Comparison of ENCODE assay signal across 20 cellular contexts in the genomic region with DNA sequence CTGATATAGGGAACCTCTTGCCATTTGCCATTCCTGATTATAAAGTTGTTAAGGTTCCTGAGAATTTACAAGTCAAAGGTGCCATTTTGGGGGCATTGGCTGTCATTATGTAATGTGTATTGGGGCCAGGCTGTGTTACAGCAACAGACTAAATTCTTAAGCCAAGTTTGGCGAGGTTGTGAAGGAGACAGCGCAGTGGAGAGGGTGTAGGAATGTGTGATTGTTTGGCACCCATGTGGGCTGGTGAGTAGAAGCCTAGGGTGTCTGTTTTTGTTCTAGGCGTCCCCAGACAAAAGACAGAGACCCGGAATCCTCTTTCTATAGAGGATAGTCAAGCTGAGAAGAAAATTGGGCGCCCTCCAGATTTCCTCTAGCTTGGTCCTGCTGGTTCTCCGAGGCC.
DNase-seq lines count a peak whose midpoint lies in the region; ATAC-seq and TF ChIP-seq lines count a peak whose summit lies in the region.
"Had no signal": no experiment of that assay in that cellular context is flagged by ENCODE, and none has a peak within 500 bp of the region (broad histone marks: within the 10 kb centered on the region; RNA-seq: fewer than 3 reads in every experiment).

No MANE protein-coding gene starts in this region.

- no peaks in the 10 kb centered on the region for H3K36me3 ChIP-seq in GM23338 (ENCODE audit: insufficient read depth)
- H3K36me3 ChIP-seq in HUES6 (ENCODE audit: control insufficient read depth, insufficient read depth, low read length) = no peaks in the 10 kb centered on the region
- H3K36me3 ChIP-seq in neural progenitor cell = no peaks in the 10 kb centered on the region
- H3K36me3 ChIP-seq: BE2C had no signal

- H3K27me3 ChIP-seq in GM23338 (ENCODE audit: insufficient read depth) = no peaks in the 10 kb centered on the region
- H3K27me3 ChIP-seq in HUES6 (ENCODE audit: control insufficient read depth, insufficient read depth, low read length) = no peaks in the 10 kb centered on the region
- H3K27me3 ChIP-seq in neural progenitor cell = no peaks in the 10 kb centered on the region
- H3K27me3 ChIP-seq: BE2C had no signal

- no peak overlapping the region for H3K4me3 Mint-ChIP-seq in GM23338
- no peak overlapping the region for H3K4me3 Mint-ChIP-seq in neural progenitor cell
- H3K4me3 Mint-ChIP-seq: IgD-negative memory B cell had no signal

- H3K27ac ChIP-seq in GM23338 (ENCODE audit: low read depth) (no peak overlapping the region), HUES6 (ENCODE audit: low read depth, low read length) (no peak overlapping the region), neural progenitor cell (no peak overlapping the region)
- H3K27ac ChIP-seq: HL-60 had no signal

- H3K79me2 ChIP-seq in GM23338 (replicated peaks; ENCODE audit: insufficient read depth) = no peaks in the 10 kb centered on the region
- H3K79me2 ChIP-seq in neural progenitor cell (ENCODE audit: low read depth) = no peaks in the 10 kb centered on the region

- no peak overlapping the region for H3K4me2 ChIP-seq in GM23338
- no peak overlapping the region for H3K4me2 ChIP-seq in neural progenitor cell

- H3K27me3 Mint-ChIP-seq in GM23338 (ENCODE audit: insufficient read depth, low read depth, poor library complexity) = peaks cover 2% of the 10 kb centered on the region
- no peaks in the 10 kb centered on the region for H3K27me3 Mint-ChIP-seq in neural progenitor cell (ENCODE audit: insufficient read depth, low read depth)
- H3K27me3 Mint-ChIP-seq: CD4-positive, CD25-positive, alpha-beta regulatory T cell; CD8-positive, alpha-beta memory T cell; IgD-negative memory B cell had no signal

- H3K4me1 Mint-ChIP-seq in GM23338 (0 out of 3 replicates have a peak, but pooled peaks cover 4% of the 10 kb centered on the region), neural progenitor cell (no peaks in the 10 kb centered on the region)
- H3K4me1 Mint-ChIP-seq: CD4-positive, CD25-positive, alpha-beta regulatory T cell; CD8-positive, alpha-beta memory T cell; IgD-negative memory B cell had no signal

- H3K36me3 Mint-ChIP-seq in GM23338 (ENCODE audit: low read depth) (no peaks in the 10 kb centered on the region), neural progenitor cell (no peaks in the 10 kb centered on the region)
- H3K36me3 Mint-ChIP-seq: CD4-positive, CD25-positive, alpha-beta regulatory T cell; CD8-positive, alpha-beta memory T cell; IgD-negative memory B cell had no signal

- peak overlapping the region; percentile 60; the same call in 1 of the 2 replicates for H2AFZ ChIP-seq in GM23338
- H2AFZ ChIP-seq in neural progenitor cell (replicated peaks) = peak overlapping the region; percentile 26

- H3K9ac ChIP-seq in HUES6 (ENCODE audit: low read length) (no peak overlapping the region), neural progenitor cell (no peak overlapping the region)

- DNase-seq in GM23338 (ENCODE audit: low spot score) = peak; percentile 19
- DNase-seq in iPS DF 4.7 (ENCODE audit: extremely low read depth, low spot score) = peak; percentile 14
- no peak for DNase-seq in neural progenitor cell (ENCODE audit: low spot score)
- no peak for DNase-seq in DMS153 (lab: John Stamatoyannopoulos, UW)
- DNase-seq: BE2C; C1 segment of cervical spinal cord; CD4-positive, CD25-positive, alpha-beta regulatory T cell; CD8-positive, alpha-beta memory T cell; COR-L47; DMS 273 treated with DMSO at 0.1 percent for 48 hours; GDM1; GOT3; H7; KBM-7 had no signal

- H3K9me2 ChIP-seq in GM23338 (ENCODE audit: insufficient read depth) = no peaks in the 10 kb centered on the region

- H3K4me1 ChIP-seq in GM23338 (ENCODE audit: insufficient read depth) (no peaks in the 10 kb centered on the region), HUES6 (ENCODE audit: control insufficient read depth, insufficient read depth, low read length) (no peaks in the 10 kb centered on the region), neural progenitor cell (no peaks in the 10 kb centered on the region)
- H3K4me1 ChIP-seq: BE2C had no signal

- H3F3A ChIP-seq in GM23338 (replicated peaks; ENCODE audit: low read depth) (no peaks in the 10 kb centered on the region), neural progenitor cell (ENCODE audit: low read depth) (no peaks in the 10 kb centered on the region)

- H3K9me3 Mint-ChIP-seq in GM23338 (no peaks in the 10 kb centered on the region; the same call in 2 of the 3 replicates), neural progenitor cell (no peaks in the 10 kb centered on the region)

- ATAC-seq in GM23338 = peak; percentile 59; the same call in 2 of the 3 replicates
- ATAC-seq in HG03097 (IDR thresholded peaks at IDR 0.05; ENCODE audit: low FRiP score, unreplicated experiment) = no peak
- ATAC-seq in GM21786 (IDR thresholded peaks at IDR 0.05; ENCODE audit: unreplicated experiment) = no peak
- ATAC-seq: HepG2 had no signal

- H3K4me3 ChIP-seq in GM23338 (no peak overlapping the region), HUES6 (ENCODE audit: low read depth, low read length) (peak overlapping the region; percentile 12; the same call in 1 of the 2 replicates), neural progenitor cell (no peak overlapping the region)

- H3K9me3 ChIP-seq in HUES6 (ENCODE audit: control insufficient read depth, insufficient read depth, low read depth, low read length) (no peaks in the 10 kb centered on the region), neural progenitor cell (ENCODE audit: low read depth) (no peaks in the 10 kb centered on the region)
- H3K9me3 ChIP-seq: BE2C had no signal

- H3K27ac Mint-ChIP-seq in GM23338 = no peak overlapping the region
- H3K27ac Mint-ChIP-seq in neural progenitor cell = no peak overlapping the region
- H3K27ac Mint-ChIP-seq: CD4-positive, CD25-positive, alpha-beta regulatory T cell; CD8-positive, alpha-beta memory T cell; IgD-negative memory B cell had no signal

- H4K20me1 ChIP-seq in GM23338 (replicated peaks; ENCODE audit: insufficient read depth) (no peaks in the 10 kb centered on the region), neural progenitor cell (ENCODE audit: low read depth) (no peaks in the 10 kb centered on the region)

- TF ChIP-seq CTCF in GM23338 (conservative IDR thresholded peaks at IDR 0.05; ENCODE audit: low read depth in 2 of 2) = no peak
- no peak for TF ChIP-seq CTCF in neural progenitor cell (IDR thresholded peaks at IDR 0.05)

TF ChIP-seq in GM23338, 12 proteins besides CTCF, POLR2A, EP300 and RAD21:
- TF ChIP-seq JUNB (IDR thresholded peaks at IDR 0.05; ENCODE audit: unreplicated experiment) (no peak), CREB1 (CRISPR knock-in tag; IDR thresholded peaks at IDR 0.05; ENCODE audit: low read depth) (no peak), POLR2AphosphoS5 (IDR thresholded peaks at IDR 0.05; ENCODE audit: low read depth) (no peak), ZNF114 (CRISPR knock-in tag; IDR thresholded peaks at IDR 0.05) (no peak), EZH2phosphoT487 (IDR thresholded peaks at IDR 0.05; ENCODE audit: unreplicated experiment) (no peak), NANOG (IDR thresholded peaks at IDR 0.05; ENCODE audit: borderline replicate concordance) (no peak), EZH2 (IDR thresholded peaks at IDR 0.05; ENCODE audit: low read depth, unreplicated experiment) (no peak), STAT1 (IDR thresholded peaks at IDR 0.05; ENCODE audit: unreplicated experiment) (no peak), ZNF331 (CRISPR knock-in tag; IDR thresholded peaks at IDR 0.05; ENCODE audit: low read depth) (no peak)
- TF ChIP-seq, protein P1, sequence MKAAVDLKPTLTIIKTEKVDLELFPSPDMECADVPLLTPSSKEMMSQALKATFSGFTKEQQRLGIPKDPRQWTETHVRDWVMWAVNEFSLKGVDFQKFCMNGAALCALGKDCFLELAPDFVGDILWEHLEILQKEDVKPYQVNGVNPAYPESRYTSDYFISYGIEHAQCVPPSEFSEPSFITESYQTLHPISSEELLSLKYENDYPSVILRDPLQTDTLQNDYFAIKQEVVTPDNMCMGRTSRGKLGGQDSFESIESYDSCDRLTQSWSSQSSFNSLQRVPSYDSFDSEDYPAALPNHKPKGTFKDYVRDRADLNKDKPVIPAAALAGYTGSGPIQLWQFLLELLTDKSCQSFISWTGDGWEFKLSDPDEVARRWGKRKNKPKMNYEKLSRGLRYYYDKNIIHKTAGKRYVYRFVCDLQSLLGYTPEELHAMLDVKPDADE (IDR thresholded peaks at IDR 0.05) = no peak
- TF ChIP-seq, protein P2, sequence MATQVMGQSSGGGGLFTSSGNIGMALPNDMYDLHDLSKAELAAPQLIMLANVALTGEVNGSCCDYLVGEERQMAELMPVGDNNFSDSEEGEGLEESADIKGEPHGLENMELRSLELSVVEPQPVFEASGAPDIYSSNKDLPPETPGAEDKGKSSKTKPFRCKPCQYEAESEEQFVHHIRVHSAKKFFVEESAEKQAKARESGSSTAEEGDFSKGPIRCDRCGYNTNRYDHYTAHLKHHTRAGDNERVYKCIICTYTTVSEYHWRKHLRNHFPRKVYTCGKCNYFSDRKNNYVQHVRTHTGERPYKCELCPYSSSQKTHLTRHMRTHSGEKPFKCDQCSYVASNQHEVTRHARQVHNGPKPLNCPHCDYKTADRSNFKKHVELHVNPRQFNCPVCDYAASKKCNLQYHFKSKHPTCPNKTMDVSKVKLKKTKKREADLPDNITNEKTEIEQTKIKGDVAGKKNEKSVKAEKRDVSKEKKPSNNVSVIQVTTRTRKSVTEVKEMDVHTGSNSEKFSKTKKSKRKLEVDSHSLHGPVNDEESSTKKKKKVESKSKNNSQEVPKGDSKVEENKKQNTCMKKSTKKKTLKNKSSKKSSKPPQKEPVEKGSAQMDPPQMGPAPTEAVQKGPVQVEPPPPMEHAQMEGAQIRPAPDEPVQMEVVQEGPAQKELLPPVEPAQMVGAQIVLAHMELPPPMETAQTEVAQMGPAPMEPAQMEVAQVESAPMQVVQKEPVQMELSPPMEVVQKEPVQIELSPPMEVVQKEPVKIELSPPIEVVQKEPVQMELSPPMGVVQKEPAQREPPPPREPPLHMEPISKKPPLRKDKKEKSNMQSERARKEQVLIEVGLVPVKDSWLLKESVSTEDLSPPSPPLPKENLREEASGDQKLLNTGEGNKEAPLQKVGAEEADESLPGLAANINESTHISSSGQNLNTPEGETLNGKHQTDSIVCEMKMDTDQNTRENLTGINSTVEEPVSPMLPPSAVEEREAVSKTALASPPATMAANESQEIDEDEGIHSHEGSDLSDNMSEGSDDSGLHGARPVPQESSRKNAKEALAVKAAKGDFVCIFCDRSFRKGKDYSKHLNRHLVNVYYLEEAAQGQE (IDR thresholded peaks at IDR 0.05; ENCODE audit: unreplicated experiment) = no peak

Comparison
In these comparisons a context has a peak if more than half of its experiments do, and no peak if none do; other contexts are left out.
1. DNase-seq: peak in GM23338 (single experiment) and iPS DF 4.7 (single experiment); none in neural progenitor cell (single experiment) and DMS153 (single experiment).